Comparison of ENCODE assay signal across 15 cellular contexts in the genomic region with DNA sequence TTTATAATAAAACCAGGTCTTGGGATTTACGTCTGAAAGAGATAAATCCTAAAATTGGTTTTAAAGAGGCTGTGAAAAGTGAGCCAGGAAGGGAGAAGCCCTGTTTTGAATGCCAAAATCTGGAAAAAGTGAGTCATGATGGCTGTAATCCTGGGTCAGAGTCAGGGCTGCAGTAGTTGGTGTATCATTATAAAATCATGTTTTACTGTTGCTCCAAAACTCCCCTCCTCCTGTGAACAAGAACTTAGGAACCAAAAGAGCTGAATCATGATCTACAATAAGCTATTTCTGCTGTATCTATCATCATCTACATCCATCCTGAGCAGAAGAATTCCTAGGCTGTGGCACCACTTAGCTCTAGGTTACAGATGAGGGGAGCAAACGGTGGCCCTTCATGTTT.
A peak's percentile ranks its signal among the peaks of the same experiment; 100 is the strongest.
DNase-seq lines count a peak whose midpoint lies in the region; TF ChIP-seq lines count a peak whose summit lies in the region.
"Had no signal": no experiment of that assay in that cellular context is flagged by ENCODE, and none has a peak within 500 bp of the region (broad histone marks: within the 10 kb centered on the region; RNA-seq: fewer than 3 reads in every experiment).

No MANE protein-coding gene starts in this region.

- H3K27ac ChIP-seq in sigmoid colon (peak overlapping the region; percentile 21 to 71 (median 26)), OCI-LY7 (ENCODE audit: low read depth, low read length, poor library complexity, severe bottlenecking) (no peak overlapping the region)
- H3K27ac ChIP-seq: right lobe of liver had no signal

- no peaks in the 10 kb centered on the region for H4K20me1 ChIP-seq in OCI-LY7 (ENCODE audit: insufficient read depth, low read length)

- no peaks in the 10 kb centered on the region for H3K9me2 ChIP-seq in OCI-LY7 (ENCODE audit: insufficient read depth, low read length)

- no peaks in the 10 kb centered on the region for H3K4me1 Mint-ChIP-seq in Caco-2 (ENCODE audit: low read depth, unreplicated experiment)
- H3K4me1 Mint-ChIP-seq: activated naive CD8-positive, alpha-beta T cell treated with anti-CD3 and anti-CD28 coated beads, Interleukin-2, amount 10 ng/mL, durations not matched to agents 7 days and 5 days had no signal

- 71 to 82% methylated on average over 2 of the region's 2 CpGs for WGBS in sigmoid colon, 2 donors

- H3K4me1 ChIP-seq in sigmoid colon (peaks cover 0 to 19% (median 5%) of the 10 kb centered on the region in 4 donors), OCI-LY7 (ENCODE audit: insufficient read depth, low read length, poor library complexity, severe bottlenecking) (peaks cover 13% of the 10 kb centered on the region), Caco-2 (peaks cover 8% of the 10 kb centered on the region; the same call in 1 of the 2 replicates)
- H3K4me1 ChIP-seq: right lobe of liver had no signal

- TF ChIP-seq CTCF in fibroblast of mammary gland (conservative IDR thresholded peaks at IDR 0.05; ENCODE audit: control insufficient read depth, insufficient read depth, low read depth, low read length): no peak
- TF ChIP-seq CTCF in sigmoid colon (IDR thresholded peaks at IDR 0.05): no peak
- no peak for TF ChIP-seq CTCF in OCI-LY7 (conservative IDR thresholded peaks at IDR 0.05; ENCODE audit: low read length)
- no peak for TF ChIP-seq CTCF in Caco-2 (IDR thresholded peaks at IDR 0.05; ENCODE audit: insufficient read depth in 1 of 2, low read depth in 1 of 2, low read length in 1 of 2, severe bottlenecking in 1 of 2, unreplicated experiment in 1 of 2)

- H3K4me2 ChIP-seq in OCI-LY7 (ENCODE audit: low read length): no peak overlapping the region

- no peaks in the 10 kb centered on the region for H3K27me3 ChIP-seq in sigmoid colon
- H3K27me3 ChIP-seq in Caco-2 (replicated peaks; ENCODE audit: control insufficient read depth, insufficient read depth, low read length): no peaks in the 10 kb centered on the region
- H3K27me3 ChIP-seq: right lobe of liver had no signal

- no peaks in the 10 kb centered on the region for H3K9me3 ChIP-seq in sigmoid colon
- no peaks in the 10 kb centered on the region for H3K9me3 ChIP-seq in OCI-LY7 (ENCODE audit: low read length)
- H3K9me3 ChIP-seq in Caco-2: no peaks in the 10 kb centered on the region
- H3K9me3 ChIP-seq: right lobe of liver had no signal

- DNase-seq in EH (ENCODE audit: low read depth): peak; percentile 26
- peak; percentile 25 for DNase-seq in M059J (ENCODE audit: low read depth)
- peak; percentile 94 for DNase-seq in fibroblast of mammary gland (ENCODE audit: low read depth)
- no peak for DNase-seq in sigmoid colon
- no peak for DNase-seq in NCI-H82 treated with DMSO at 0.1 percent for 48 hours (lab: John Stamatoyannopoulos, UW; ENCODE audit: unreplicated experiment)
- DNase-seq in pons (ENCODE audit: low spot score): no peak
- no peak for DNase-seq in OCI-LY7 (ENCODE audit: low spot score)
- no peak for DNase-seq in Caco-2
- DNase-seq: activated CD4-positive, CD25-positive, alpha-beta regulatory T cell; activated naive CD8-positive, alpha-beta T cell treated with anti-CD3 and anti-CD28 coated beads, Interleukin-2, amount 10 ng/mL, durations not matched to agents 7 days and 5 days; kidney; NCI-H2227 treated with DMSO at 0.1 percent for 48 hours; right lobe of liver had no signal

- H3K79me2 ChIP-seq in OCI-LY7 (ENCODE audit: insufficient read depth, low read depth, low read length): no peaks in the 10 kb centered on the region

- no peak overlapping the region for H3K27ac Mint-ChIP-seq in Caco-2 (ENCODE audit: unreplicated experiment)
- H3K27ac Mint-ChIP-seq: activated naive CD8-positive, alpha-beta T cell treated with anti-CD3 and anti-CD28 coated beads, Interleukin-2, amount 10 ng/mL, durations not matched to agents 7 days and 5 days; dendritic cell treated with granulocyte-macrophage colony-stimulating factor and Interleukin-4, amounts not matched to agents 40 ng/mL and 50 ng/mL, for 4 days; stimulated activated naive CD8-positive, alpha-beta T cell treated with anti-CD3 and anti-CD28 coated beads, Interleukin-15, Interleukin-2, amounts not matched to agents 100 ng/mL and 50 ng/mL, for 24 hours had no signal

- H3K9me3 Mint-ChIP-seq in Caco-2 (ENCODE audit: unreplicated experiment): no peaks in the 10 kb centered on the region
- H3K9me3 Mint-ChIP-seq: activated naive CD8-positive, alpha-beta T cell treated with anti-CD3 and anti-CD28 coated beads, Interleukin-2, amount 10 ng/mL, durations not matched to agents 7 days and 5 days; dendritic cell treated with granulocyte-macrophage colony-stimulating factor and Interleukin-4, amounts not matched to agents 40 ng/mL and 50 ng/mL, for 4 days had no signal

- no peak overlapping the region for H3K4me3 Mint-ChIP-seq in Caco-2 (ENCODE audit: unreplicated experiment)
- H3K4me3 Mint-ChIP-seq: activated naive CD8-positive, alpha-beta T cell treated with anti-CD3 and anti-CD28 coated beads, Interleukin-2, amount 10 ng/mL, durations not matched to agents 7 days and 5 days; dendritic cell treated with granulocyte-macrophage colony-stimulating factor and Interleukin-4, amounts not matched to agents 40 ng/mL and 50 ng/mL, for 4 days; stimulated activated naive CD8-positive, alpha-beta T cell treated with anti-CD3 and anti-CD28 coated beads, Interleukin-15, Interleukin-2, amounts not matched to agents 100 ng/mL and 50 ng/mL, for 24 hours had no signal

- BruUV-seq in OCI-LY7 (replicated peaks; lab: Mats Ljungman, UMichigan) (no TSS peak), Caco-2 (replicated peaks; lab: Mats Ljungman, UMichigan) (no TSS peak)

- H3K27me3 Mint-ChIP-seq in Caco-2 (ENCODE audit: insufficient read depth, unreplicated experiment): peaks cover 3% of the 10 kb centered on the region
- H3K27me3 Mint-ChIP-seq: activated naive CD8-positive, alpha-beta T cell treated with anti-CD3 and anti-CD28 coated beads, Interleukin-2, amount 10 ng/mL, durations not matched to agents 7 days and 5 days; dendritic cell treated with granulocyte-macrophage colony-stimulating factor and Interleukin-4, amounts not matched to agents 40 ng/mL and 50 ng/mL, for 4 days; stimulated activated naive CD8-positive, alpha-beta T cell treated with anti-CD3 and anti-CD28 coated beads, Interleukin-15, Interleukin-2, amounts not matched to agents 100 ng/mL and 50 ng/mL, for 24 hours had no signal

- POLR2A ChIA-PET in OCI-LY7 (lab: Charles Lee) (interaction anchor here (0.6 kb wide), 1 partner anchor 1064 kb away, joined by 3 read pairs; no protein-coding TSS in a partner anchor), Caco-2 (lab: Charles Lee) (no interaction called here)

- H3K4me3 ChIP-seq in fibroblast of mammary gland (ENCODE audit: control insufficient read depth, low read depth, low read length): no peak overlapping the region
- no peak overlapping the region for H3K4me3 ChIP-seq in sigmoid colon
- no peak overlapping the region for H3K4me3 ChIP-seq in OCI-LY7 (ENCODE audit: low read depth, low read length, poor library complexity, severe bottlenecking)
- H3K4me3 ChIP-seq in Caco-2 (ENCODE audit: low read depth, low read length): no peak overlapping the region
- H3K4me3 ChIP-seq: right lobe of liver had no signal

- TF ChIP-seq EP300 in sigmoid colon (IDR thresholded peaks at IDR 0.05): no peak

- CTCF ChIA-PET in OCI-LY7 (lab: Charles Lee; ENCODE audit: unreplicated experiment) (interaction anchor here (0.7 kb wide), 1 partner anchor 61 kb away, joined by 3 read pairs; no protein-coding TSS in a partner anchor), Caco-2 (lab: Charles Lee) (no interaction called here)

- intact Hi-C loops in sigmoid colon (cut with DNase I): loop anchor here (5.0 kb wide), 1 partner anchor 86 kb away; no protein-coding TSS in a partner anchor
- intact Hi-C loops in OCI-LY7 (cut with micrococcal nuclease; ENCODE audit: unreplicated experiment): no loop called here
- intact Hi-C loops in Caco-2 (cut with micrococcal nuclease; ENCODE audit: unreplicated experiment): no loop called here

- no peaks in the 10 kb centered on the region for H3K36me3 ChIP-seq in sigmoid colon
- H3K36me3 ChIP-seq in OCI-LY7 (ENCODE audit: insufficient read depth, low read length): no peaks in the 10 kb centered on the region
- no peaks in the 10 kb centered on the region for H3K36me3 ChIP-seq in Caco-2 (ENCODE audit: control insufficient read depth, insufficient read depth, low read length)
- H3K36me3 ChIP-seq: right lobe of liver had no signal

- TF ChIP-seq POLR2A in sigmoid colon (IDR thresholded peaks at IDR 0.05): no peak

- H3K36me3 Mint-ChIP-seq in Caco-2 (ENCODE audit: insufficient read depth, unreplicated experiment): no peaks in the 10 kb centered on the region
- H3K36me3 Mint-ChIP-seq: activated naive CD8-positive, alpha-beta T cell treated with anti-CD3 and anti-CD28 coated beads, Interleukin-2, amount 10 ng/mL, durations not matched to agents 7 days and 5 days had no signal

- H2AFZ ChIP-seq in OCI-LY7 (ENCODE audit: low read length): no peak overlapping the region

Comparison
In these comparisons a context has a peak if more than half of its experiments do, and no peak if none do; other contexts are left out.
1. DNase-seq: peak in EH (single experiment), M059J (single experiment) and fibroblast of mammary gland (single experiment); none in sigmoid colon (single experiment), NCI-H82 treated with DMSO at 0.1 percent for 48 hours (single experiment), pons (single experiment), OCI-LY7 (single experiment) and Caco-2 (0 of 2).